In the genomic region with DNA sequence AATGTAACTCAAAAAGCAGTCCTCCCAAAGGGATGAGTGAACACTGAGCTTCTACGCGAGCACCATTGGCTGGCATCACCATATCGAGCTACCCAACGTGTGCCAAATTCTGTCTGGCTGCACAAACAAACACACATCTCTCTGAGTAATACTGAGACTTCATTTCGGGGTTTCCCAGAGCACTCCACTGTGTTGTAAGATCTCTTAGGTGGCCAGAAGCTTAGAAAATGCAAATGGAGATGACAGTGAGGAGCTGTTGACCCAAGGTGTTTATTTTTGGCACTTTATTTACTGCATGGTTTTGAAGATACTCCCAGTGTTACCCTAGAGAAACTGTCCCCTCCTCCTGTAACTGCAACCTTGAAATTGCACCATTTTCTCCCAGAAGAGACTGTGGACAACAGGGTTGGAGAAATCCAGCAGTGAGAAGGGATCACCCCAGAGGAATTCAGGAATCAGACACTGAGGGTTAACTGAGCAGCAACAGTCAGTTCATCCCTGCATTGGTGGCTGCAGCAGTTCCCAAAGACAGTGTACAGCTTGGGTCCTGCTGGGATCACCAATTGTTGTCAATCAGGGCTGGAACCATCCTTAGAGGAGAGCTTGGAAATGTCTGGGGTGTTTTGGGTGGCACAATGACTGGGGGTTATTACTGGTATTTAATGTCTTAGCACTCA, we compare ENCODE assay signal across 8 cellular contexts. TPM values are rescaled to one million over a fixed set of nuclear protein-coding genes. Genes with fewer than 3 reads are reported as not detected.
DNase-seq lines count a peak whose midpoint lies in the region; ATAC-seq, FAIRE-seq and TF ChIP-seq lines count a peak whose summit lies in the region.

No MANE protein-coding gene starts in this region.

- peaks cover 0 to 2% (median 0%) of the 10 kb centered on the region in 6 donors for H3K9me3 Mint-ChIP-seq in immature natural killer cell

- H3K4me3 ChIP-seq in SU-DHL-6 (ENCODE audit: insufficient read depth, low read length, poor library complexity, severe bottlenecking) (peak overlapping the region; percentile 73), HepG2 (replicated peaks in 1 of 3; ENCODE audit: insufficient read depth in 1 of 3, low read depth in 2 of 3, low read length in 3 of 3) (no peak overlapping the region)

- WGBS in HepG2 (ENCODE audit: low lambda C conversion rate) = 16% methylated on average over 5 of the region's 5 CpGs

- POLR2A ChIA-PET in HepG2 (lab: Yijun Ruan, JAX) = no interaction called here

- H4K20me1 ChIP-seq in SU-DHL-6 (ENCODE audit: low read depth, low read length) (no peaks in the 10 kb centered on the region), HepG2 (ENCODE audit: insufficient read depth, low read length) (no peaks in the 10 kb centered on the region)

- TF ChIP-seq EP300 in HepG2 (IDR thresholded peaks at IDR 0.05; ENCODE audit: low read depth in 2 of 2, low read length in 2 of 2) (no peak), HepG2 (CRISPR knock-in tag; IDR thresholded peaks at IDR 0.05; ENCODE audit: borderline replicate concordance) (no peak)

- H3K9me3 ChIP-seq in SU-DHL-6 (ENCODE audit: insufficient read depth, low read length) (no peaks in the 10 kb centered on the region), HepG2 (ENCODE audit: low read length) (no peaks in the 10 kb centered on the region)

- peaks cover under 1 to 28% (median 5%) of the 10 kb centered on the region in 3 donors for H3K36me3 Mint-ChIP-seq in immature natural killer cell

- H3K9ac ChIP-seq in SU-DHL-6 (ENCODE audit: low read length) (peak overlapping the region; percentile 73), HepG2 (ENCODE audit: insufficient read depth, low read depth, low read length) (no peak overlapping the region)

- H3K4me1 Mint-ChIP-seq in immature natural killer cell = peaks cover 66 to 78% of the 10 kb centered on the region in 2 donors

- in situ Hi-C loops in HepG2 (cut with HindIII; ENCODE audit: extremely low pct_ligation_motif_present, low pct_unique_long_range_greater_than_20kb) = no loop called here

- no peak for TF ChIP-seq CTCF in SU-DHL-6 (IDR thresholded peaks at IDR 0.05; ENCODE audit: insufficient read depth, low read length, poor library complexity, severe bottlenecking)
- TF ChIP-seq CTCF in HepG2 (CRISPR knock-in tag; IDR thresholded peaks at IDR 0.05) = no peak

- no peaks in the 10 kb centered on the region for H3K27me3 ChIP-seq in SU-DHL-6 (ENCODE audit: low read length)
- H3K27me3 ChIP-seq in HepG2 (ENCODE audit: control insufficient read depth in 1 of 2, insufficient read depth in 2 of 2, low read length in 2 of 2) = peaks cover 0 to 10% of the 10 kb centered on the region in 2 experiments; a peak in 2 of 5 replicates

- peak overlapping the region; percentile 99 to 100 (median 99) for H3K4me3 Mint-ChIP-seq in immature natural killer cell

- peaks cover 77% of the 10 kb centered on the region for H3F3A ChIP-seq in SU-DHL-6 (ENCODE audit: insufficient read depth)

- no peaks in the 10 kb centered on the region for H3K36me3 ChIP-seq in SU-DHL-6 (ENCODE audit: low read length)
- H3K36me3 ChIP-seq in HepG2 (replicated peaks in 1 of 2; ENCODE audit: control insufficient read depth in 1 of 2, insufficient read depth in 2 of 2, low read length in 2 of 2) = no peaks in the 10 kb centered on the region

- no peaks in the 10 kb centered on the region for H3K4me1 ChIP-seq in HepG2 (ENCODE audit: insufficient read depth, low read length)

- CTCF ChIA-PET in HepG2 (lab: Yijun Ruan, JAX; ENCODE audit: low intra/inter-chr PET ratio, low total read pairs) = no interaction called here

- H3K27ac ChIP-seq in SU-DHL-6 (ENCODE audit: low read depth, low read length) (peak overlapping the region; percentile 92), HepG2 (ENCODE audit: extremely low read length, insufficient read depth, low read length) (no peak overlapping the region)

- intact Hi-C loops in HepG2 (cut with micrococcal nuclease; ENCODE audit: unreplicated experiment) = no loop called here

- H3K79me2 ChIP-seq in SU-DHL-6 (ENCODE audit: insufficient read depth, low read length) (peaks cover 39% of the 10 kb centered on the region), HepG2 (ENCODE audit: insufficient read depth, low read length) (no peaks in the 10 kb centered on the region)

- H3K4me2 ChIP-seq in SU-DHL-6 (ENCODE audit: low read depth, low read length, poor library complexity, severe bottlenecking) (peak overlapping the region; percentile 88), HepG2 (ENCODE audit: low read depth, low read length) (no peak overlapping the region)

- H3K9me2 ChIP-seq in SU-DHL-6 (replicated peaks; ENCODE audit: insufficient read depth, low read length) = no peaks in the 10 kb centered on the region

- TF ChIP-seq RAD21 in HepG2 (CRISPR knock-in tag; IDR thresholded peaks at IDR 0.05) = no peak

- no peak for FAIRE-seq in HepG2 (lab: Jason Lieb, UNC)

- no TSS peak for BruUV-seq in HepG2 (replicated peaks; lab: Mats Ljungman, UMichigan)

- DNase-seq in immature natural killer cell = peak in 1 of 3 donors; percentile 46
- DNase-seq in NCI-H1436 treated with DMSO at 0.1 percent for 48 hours (lab: John Stamatoyannopoulos, UW) = no peak
- DNase-seq in NCI-H1694 treated with DMSO at 0.1 percent for 48 hours (lab: John Stamatoyannopoulos, UW) = no peak
- no peak for DNase-seq in HepG2 (ENCODE audit: low spot score)
- DNase-seq in AG08396 (ENCODE audit: low spot score) = no peak

- H3K27ac Mint-ChIP-seq in immature natural killer cell = peak overlapping the region; percentile 76 to 98 (median 90)

- H2AFZ ChIP-seq in SU-DHL-6 (ENCODE audit: low read depth, low read length, severe bottlenecking) = no peak overlapping the region
- H2AFZ ChIP-seq in HepG2 (ENCODE audit: low read length) = no peak overlapping the region

- peak; percentile 69 for ATAC-seq in GM18511 (IDR thresholded peaks at IDR 0.05; ENCODE audit: unreplicated experiment)
- peak; percentile 63 for ATAC-seq in HG02571 (IDR thresholded peaks at IDR 0.05; ENCODE audit: unreplicated experiment)
- no peak for ATAC-seq in HepG2

- TF ChIP-seq POLR2A in HepG2 (IDR thresholded peaks at IDR 0.05; ENCODE audit: insufficient read depth in 1 of 2, low read depth in 2 of 2, low read length in 2 of 2) = no peak

- peaks cover 0 to 17% (median 7%) of the 10 kb centered on the region in 3 donors for H3K27me3 Mint-ChIP-seq in immature natural killer cell (ENCODE audit: low read depth in 3 of 3)

RNA-seq across cellular contexts. Expression of a gene that starts 1.0 kb away (rescaled TPM):
- polyA plus RNA-seq in immature natural killer cell (100 to 1,000 TPM; 262 to 392 (median 334) TPM), HepG2 (2011; rRNA removed) (0.05 and 0.16 TPM in 2 replicates)
- 0.02 and 0.06 TPM in 2 replicates for total RNA-seq in HepG2 (2016; rRNA removed; fragmentation: Illumina TruSeq; extraction: Trizol)
- not detected in 2 replicates for total RNA-seq in HepG2 (2016; cell fraction: cytosol; rRNA removed; fragmentation: Illumina TruSeq; extraction: Trizol; ENCODE audit: low read depth)
- total RNA-seq in HepG2 (2016; cell fraction: insoluble cytoplasmic fraction; rRNA removed; fragmentation: Illumina TruSeq; extraction: Trizol) = 0.03 and 0.09 TPM in 2 replicates
- not detected in 2 replicates for total RNA-seq in HepG2 (2016; cell fraction: membrane; rRNA removed; fragmentation: Illumina TruSeq; extraction: Trizol)
- total RNA-seq in HepG2 (2016; cell fraction: nucleus; rRNA removed; fragmentation: Illumina TruSeq; extraction: Trizol) = not detected in 2 replicates
- 0.01 and 0.03 TPM in 2 replicates for polyA plus RNA-seq in HepG2 (2011; cell fraction: cytosol; rRNA removed)
- not detected in 2 replicates for polyA plus RNA-seq in HepG2 (2011; cell fraction: nucleus; rRNA removed)
- 0.05 TPM in 2 replicates for polyA plus RNA-seq in HepG2 (2012)
- polyA plus RNA-seq in HepG2 (2016; cell fraction: cytosol; fragmentation: Illumina TruSeq; extraction: Trizol; ENCODE audit: low read depth) = 0.02 TPM in 1 of 2 replicates, not detected in the other
- polyA plus RNA-seq in HepG2 (2016; cell fraction: insoluble cytoplasmic fraction; fragmentation: Illumina TruSeq; extraction: Trizol; ENCODE audit: low read depth) = 0.07 TPM in 1 of 2 replicates, not detected in the other
- 0.03 TPM in 1 of 2 replicates, not detected in the other for polyA plus RNA-seq in HepG2 (2016; cell fraction: membrane; fragmentation: Illumina TruSeq; extraction: Trizol; ENCODE audit: low read depth)
- 0.18 TPM in 1 of 2 replicates, not detected in the other for polyA plus RNA-seq in HepG2 (2016; cell fraction: nucleus; fragmentation: Illumina TruSeq; extraction: Trizol; ENCODE audit: insufficient read depth, low read depth)
- polyA minus RNA-seq in HepG2 (2011; rRNA and poly(A)+ RNA removed; ENCODE audit: low replicate concordance) = 0.33 TPM in 1 of 2 replicates, not detected in the other
- polyA minus RNA-seq in HepG2 (2011; cell fraction: cytosol; rRNA and poly(A)+ RNA removed) = not detected in 2 replicates
- not detected in 2 replicates for polyA minus RNA-seq in HepG2 (2011; cell fraction: nucleus; rRNA and poly(A)+ RNA removed)

Comparison
In these comparisons a context has a peak if more than half of its experiments do, and no peak if none do; other contexts are left out.
1. RNA of a gene that starts 1.0 kb away (polyA plus RNA-seq): 262 to 392 TPM in immature natural killer cell; 0.01 to 0.18 TPM in HepG2; every median in the first group is over 100 times any median in the second.